16 cellular contexts compared by ENCODE assay signal in genomic region chr13:107005577-107005976, GRCh38.
"Had no signal": no experiment of that assay in that cellular context is flagged by ENCODE, and none has a peak within 500 bp of the region (broad histone marks: within the 10 kb centered on the region; RNA-seq: fewer than 3 reads in every experiment).

No MANE protein-coding gene starts in this region.

- DNase-seq: activated CD4-positive, alpha-beta T cell treated with anti-CD3 and anti-CD28 coated beads for 48 hours; activated CD4-positive, alpha-beta T cell treated with anti-CD3 and anti-CD28 coated beads, Interleukin-2, amount 50 U/mL, for 4 hours; activated CD4-positive, CD25-positive, alpha-beta regulatory T cell treated with anti-CD3 and anti-CD28 coated beads, Interleukin-2, amount 50 U/mL, for 72 hours; activated CD8-positive, alpha-beta memory T cell treated with anti-CD3 and anti-CD28 coated beads, Interleukin-2, amount 50 U/mL, for 48 hours; activated CD8-positive, alpha-beta T cell treated with anti-CD3 and anti-CD28 coated beads, Interleukin-2, amount 10 ng/mL, durations not matched to agents 7 days and 5 days; activated T-cell treated with anti-CD3 and anti-CD28 coated beads, Interleukin-2, amount 50 U/mL, for 1 hour; NCI-H1092; NCI-H1930; NCI-H2107; NCI-H446 treated with DMSO at 0.1 percent for 48 hours; NCI-H526 treated with DMSO at 0.1 percent for 48 hours; NCI-H82; SHP77 had no signal

- FAIRE-seq: astrocyte, RCC 7860 had no signal

- ATAC-seq: activated CD8-positive, alpha-beta T cell treated with anti-CD3 and anti-CD28 coated beads, Interleukin-2, amount 10 ng/mL, durations not matched to agents 7 days and 5 days; WTC11 had no signal
